Comparison of ENCODE assay signal across 1 cellular context in the genomic region with DNA sequence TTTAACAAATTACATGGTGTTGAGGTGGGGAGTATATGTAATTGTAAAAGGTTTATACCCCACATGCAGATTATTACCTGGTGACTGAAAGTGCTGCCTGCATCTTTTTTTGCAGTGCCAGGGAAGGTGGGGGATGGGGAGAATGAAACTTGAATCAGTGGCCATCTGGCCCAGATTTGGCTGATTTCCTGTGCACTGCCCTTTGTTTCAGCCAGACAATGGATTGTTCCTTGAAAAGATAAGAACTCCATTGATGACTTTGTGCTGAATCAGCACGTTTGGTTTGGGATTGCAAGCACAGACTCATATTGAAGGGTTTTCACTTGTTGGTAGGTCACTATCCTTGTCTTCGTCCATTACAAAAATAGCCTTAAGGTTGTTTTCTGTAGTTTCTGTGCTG.
TF ChIP-seq lines count a peak whose summit lies in the region.

No MANE protein-coding gene starts in this region.

TF ChIP-seq in K562, 482 proteins besides CTCF, POLR2A, EP300 and RAD21 (continued from another document):
- TF ChIP-seq, protein P1, sequence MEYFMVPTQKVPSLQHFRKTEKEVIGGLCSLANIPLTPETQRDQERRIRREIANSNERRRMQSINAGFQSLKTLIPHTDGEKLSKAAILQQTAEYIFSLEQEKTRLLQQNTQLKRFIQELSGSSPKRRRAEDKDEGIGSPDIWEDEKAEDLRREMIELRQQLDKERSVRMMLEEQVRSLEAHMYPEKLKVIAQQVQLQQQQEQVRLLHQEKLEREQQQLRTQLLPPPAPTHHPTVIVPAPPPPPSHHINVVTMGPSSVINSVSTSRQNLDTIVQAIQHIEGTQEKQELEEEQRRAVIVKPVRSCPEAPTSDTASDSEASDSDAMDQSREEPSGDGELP (CRISPR knock-in tag; IDR thresholded peaks at IDR 0.05; ENCODE audit: borderline replicate concordance), result no peak
- no peak for TF ChIP-seq FOS (IDR thresholded peaks at IDR 0.05; ENCODE audit: extremely low read depth, insufficient read length)
- no peak for TF ChIP-seq YY1 (IDR thresholded peaks at IDR 0.05; ENCODE audit: borderline replicate concordance in 1 of 3, control insufficient read depth in 1 of 3, extremely low read depth in 1 of 3, insufficient read depth in 3 of 3, insufficient read length in 1 of 3, insufficient replicate concordance in 2 of 3, low read depth in 1 of 3, low read length in 2 of 3)
- TF ChIP-seq MAFF (IDR thresholded peaks at IDR 0.05; ENCODE audit: low read length), result peak; percentile 92
- no peak for TF ChIP-seq GATAD2A (IDR thresholded peaks at IDR 0.05)
- TF ChIP-seq MAFK (IDR thresholded peaks at IDR 0.05; ENCODE audit: low read length), result peak; percentile 95
- no peak for TF ChIP-seq BCLAF1 (IDR thresholded peaks at IDR 0.05; ENCODE audit: borderline replicate concordance in 1 of 2, control insufficient read depth in 1 of 2, low read depth in 2 of 2, low read length in 1 of 2)
- TF ChIP-seq GABPA (tag; conservative IDR thresholded peaks at IDR 0.05; ENCODE audit: low read depth), result no peak
- TF ChIP-seq MCM2 (IDR thresholded peaks at IDR 0.05; ENCODE audit: low read depth), result no peak
- TF ChIP-seq ZNF316 (IDR thresholded peaks at IDR 0.05), result peak; percentile 88
- TF ChIP-seq C11orf30 (IDR thresholded peaks at IDR 0.05; ENCODE audit: low read depth), result peak; percentile 80
- TF ChIP-seq ZNF253 (CRISPR knock-in tag; conservative IDR thresholded peaks at IDR 0.05), result no peak
